ENCODE assay signal across 8 cellular contexts in genomic region chr2:48440103-48440390, GRCh38. TPM values are rescaled to one million over a fixed set of nuclear protein-coding genes. Genes with fewer than 3 reads are reported as not detected.
A peak's percentile ranks its signal among the peaks of the same experiment; 100 is the strongest.
DNase-seq lines count a peak whose midpoint lies in the region; ATAC-seq, FAIRE-seq and TF ChIP-seq lines count a peak whose summit lies in the region.

No MANE protein-coding gene starts in this region.

- H3K4me3 ChIP-seq in keratinocyte (ENCODE audit: control insufficient read depth in 2 of 3, extremely low read depth in 1 of 3, insufficient read depth in 2 of 3, low read depth in 1 of 3, low read length in 3 of 3): peak overlapping the region; percentile 86 to 95 (median 93)
- H3K4me3 ChIP-seq in transverse colon: peak overlapping the region; percentile 56 to 98 (median 84)

- H3K9me3 ChIP-seq in keratinocyte (ENCODE audit: control insufficient read depth, low read depth, low read length): no peaks in the 10 kb centered on the region
- H3K9me3 ChIP-seq in transverse colon: no peaks in the 10 kb centered on the region

- peak overlapping the region; percentile 93 for H3K9ac ChIP-seq in keratinocyte (ENCODE audit: control insufficient read depth, extremely low read depth, insufficient read depth, low read length)

- peak overlapping the region; percentile 91 for H2AFZ ChIP-seq in keratinocyte (ENCODE audit: control insufficient read depth, low read length)

- H3K36me3 ChIP-seq in keratinocyte (ENCODE audit: control insufficient read depth in 2 of 2, extremely low read depth in 1 of 2, insufficient read depth in 2 of 2, low read length in 2 of 2): no peaks in the 10 kb centered on the region
- no peaks in the 10 kb centered on the region for H3K36me3 ChIP-seq in transverse colon

- TF ChIP-seq EP300 in transverse colon (IDR thresholded peaks at IDR 0.05; ENCODE audit: low read depth): no peak

- CTCF ChIA-PET in activated CD4-positive, alpha-beta memory T cell treated with anti-CD3 and anti-CD28 coated beads for 36 hours (lab: Charles Lee): no interaction called here

- H3K4me1 Mint-ChIP-seq in activated T-cell treated with anti-CD3 and anti-CD28 coated beads, Interleukin-2, amount 50 U/mL, for 72 hours (ENCODE audit: low read depth): peaks cover 6% of the 10 kb centered on the region
- peaks cover 7% of the 10 kb centered on the region for H3K4me1 Mint-ChIP-seq in activated T-cell treated with anti-CD3 and anti-CD28 coated beads, Interleukin-2, amount 50 U/mL, for 24 hours (ENCODE audit: low read depth)
- H3K4me1 Mint-ChIP-seq in activated CD4-positive, alpha-beta memory T cell treated with anti-CD3 and anti-CD28 coated beads for 36 hours (ENCODE audit: low read depth): peaks cover 3% of the 10 kb centered on the region

- H3K27ac ChIP-seq in keratinocyte (ENCODE audit: control insufficient read depth, insufficient read depth, low read length): peak overlapping the region; percentile 96
- peak overlapping the region; percentile 88 to 95 (median 90) for H3K27ac ChIP-seq in transverse colon

- H3K36me3 Mint-ChIP-seq in activated T-cell treated with anti-CD3 and anti-CD28 coated beads, Interleukin-2, amount 50 U/mL, for 72 hours (ENCODE audit: insufficient read depth in 2 of 2): no peaks in the 10 kb centered on the region
- peaks cover 6% of the 10 kb centered on the region for H3K36me3 Mint-ChIP-seq in activated T-cell treated with anti-CD3 and anti-CD28 coated beads, Interleukin-2, amount 50 U/mL, for 24 hours (ENCODE audit: low read depth)
- no peaks in the 10 kb centered on the region for H3K36me3 Mint-ChIP-seq in activated CD4-positive, alpha-beta memory T cell treated with anti-CD3 and anti-CD28 coated beads for 36 hours

- no peak for ATAC-seq in activated T-cell treated with anti-CD3 and anti-CD28 coated beads, Interleukin-2, amount 50 U/mL, for 72 hours (replicated peaks in 1 of 2)
- no peak for ATAC-seq in HG03159 (IDR thresholded peaks at IDR 0.05; ENCODE audit: unreplicated experiment)

- dilution Hi-C loops in keratinocyte (cut with MboI; ENCODE audit: extremely low pct_ligation_motif_present, low sequenced_read_pairs): no loop called here

- TF ChIP-seq CTCF in keratinocyte (optimal IDR thresholded peaks at IDR 0.05 in 1 of 3, IDR thresholded peaks at IDR 0.05 in 1 of 3, conservative IDR thresholded peaks at IDR 0.05 in 1 of 3; ENCODE audit: extremely low read depth in 1 of 3, insufficient read depth in 2 of 3, low read length in 3 of 3): no peak
- TF ChIP-seq CTCF in transverse colon (IDR thresholded peaks at IDR 0.05): no peak
- no peak for TF ChIP-seq CTCF in GM13977 (IDR thresholded peaks at IDR 0.05; ENCODE audit: extremely low read depth, insufficient read depth, missing control alignments)

- no peaks in the 10 kb centered on the region for H4K20me1 ChIP-seq in keratinocyte (ENCODE audit: control insufficient read depth, extremely low read depth, insufficient read depth, low read length)

- no peaks in the 10 kb centered on the region for H3K27me3 Mint-ChIP-seq in activated T-cell treated with anti-CD3 and anti-CD28 coated beads, Interleukin-2, amount 50 U/mL, for 72 hours (ENCODE audit: low read depth)
- no peaks in the 10 kb centered on the region for H3K27me3 Mint-ChIP-seq in activated T-cell treated with anti-CD3 and anti-CD28 coated beads, Interleukin-2, amount 50 U/mL, for 24 hours
- H3K27me3 Mint-ChIP-seq in activated CD4-positive, alpha-beta memory T cell treated with anti-CD3 and anti-CD28 coated beads for 36 hours: peaks cover 2% of the 10 kb centered on the region

- H3K4me1 ChIP-seq in keratinocyte (ENCODE audit: control insufficient read depth, extremely low read depth, insufficient read depth, low read length): peaks cover 8% of the 10 kb centered on the region
- H3K4me1 ChIP-seq in transverse colon: peaks cover 0 to 21% (median 16%) of the 10 kb centered on the region in 4 donors

- H3K4me3 Mint-ChIP-seq in activated T-cell treated with anti-CD3 and anti-CD28 coated beads, Interleukin-2, amount 50 U/mL, for 72 hours: no peak overlapping the region
- H3K4me3 Mint-ChIP-seq in activated T-cell treated with anti-CD3 and anti-CD28 coated beads, Interleukin-2, amount 50 U/mL, for 24 hours: no peak overlapping the region
- no peak overlapping the region for H3K4me3 Mint-ChIP-seq in activated CD4-positive, alpha-beta memory T cell treated with anti-CD3 and anti-CD28 coated beads for 36 hours

- peaks cover 23% of the 10 kb centered on the region for H3K79me2 ChIP-seq in keratinocyte (ENCODE audit: control insufficient read depth, insufficient read depth, low read length)

- H3K9me1 ChIP-seq in keratinocyte (ENCODE audit: control insufficient read depth, extremely low read depth, insufficient read depth, low read length): no peaks in the 10 kb centered on the region

- intact Hi-C loops in activated CD4-positive, alpha-beta memory T cell treated with anti-CD3 and anti-CD28 coated beads for 36 hours (cut with micrococcal nuclease): no loop called here
- intact Hi-C loops in transverse colon (cut with DNase I; ENCODE audit: low total_unique reads): no loop called here

- H3K27me3 ChIP-seq in keratinocyte (ENCODE audit: control insufficient read depth, extremely low read depth, insufficient read depth, low read length) (no peaks in the 10 kb centered on the region), transverse colon (peaks cover 8% of the 10 kb centered on the region)

- in situ Hi-C loops in transverse colon (cut with MboI; ENCODE audit: low pct_ligation_motif_present in 1 of 4, low pct_unique_long_range_greater_than_20kb in 1 of 4, low sequenced_read_pairs in 3 of 4): no loop called here
- in situ Hi-C loops in GM13977 (cut with MboI; ENCODE audit: low pct_unique_long_range_greater_than_20kb, low sequenced_read_pairs, unreplicated experiment): no loop called here

- peak overlapping the region; percentile 85 for H3K27ac Mint-ChIP-seq in activated T-cell treated with anti-CD3 and anti-CD28 coated beads, Interleukin-2, amount 50 U/mL, for 72 hours
- H3K27ac Mint-ChIP-seq in activated T-cell treated with anti-CD3 and anti-CD28 coated beads, Interleukin-2, amount 50 U/mL, for 24 hours: no peak overlapping the region
- H3K27ac Mint-ChIP-seq in activated CD4-positive, alpha-beta memory T cell treated with anti-CD3 and anti-CD28 coated beads for 36 hours: peak overlapping the region; percentile 98

- no peaks in the 10 kb centered on the region for H3K9me3 Mint-ChIP-seq in activated T-cell treated with anti-CD3 and anti-CD28 coated beads, Interleukin-2, amount 50 U/mL, for 72 hours
- H3K9me3 Mint-ChIP-seq in activated T-cell treated with anti-CD3 and anti-CD28 coated beads, Interleukin-2, amount 50 U/mL, for 24 hours: no peaks in the 10 kb centered on the region
- no peaks in the 10 kb centered on the region for H3K9me3 Mint-ChIP-seq in activated CD4-positive, alpha-beta memory T cell treated with anti-CD3 and anti-CD28 coated beads for 36 hours

- peak overlapping the region; percentile 79 for H3K4me2 ChIP-seq in keratinocyte (ENCODE audit: control insufficient read depth, extremely low read depth, insufficient read depth, low read depth, low read length)

- DNase-seq in activated T-cell treated with anti-CD3 and anti-CD28 coated beads, Interleukin-2, amount 50 U/mL, for 72 hours: no peak
- DNase-seq in activated T-cell treated with anti-CD3 and anti-CD28 coated beads, Interleukin-2, amount 50 U/mL, for 24 hours: no peak
- DNase-seq in activated CD4-positive, alpha-beta memory T cell treated with anti-CD3 and anti-CD28 coated beads for 36 hours: no peak
- DNase-seq in keratinocyte (ENCODE audit: low read depth, low spot score): no peak
- DNase-seq in transverse colon: no peak
- no peak for DNase-seq in GM13977 (ENCODE audit: low spot score)
- DNase-seq in EL: no peak

- WGBS in transverse colon (ENCODE audit: low coverage in 1 of 2), 2 donors: 1 to 2% methylated on average over 5 to 6 of the region's 6 CpGs

- no peak for TF ChIP-seq POLR2A in transverse colon (IDR thresholded peaks at IDR 0.05)

- FAIRE-seq in keratinocyte (lab: Jason Lieb, UNC): no peak

- POLR2A ChIA-PET in activated CD4-positive, alpha-beta memory T cell treated with anti-CD3 and anti-CD28 coated beads for 36 hours (lab: Charles Lee): no interaction called here

RNA-seq across cellular contexts. Expression of gene PPP1R21, which starts 0.5 kb away (rescaled TPM):
- total RNA-seq in activated T-cell treated with anti-CD3 and anti-CD28 coated beads, Interleukin-2, amount 50 U/mL, for 72 hours: 10 to 100 TPM; 23.3 to 27.2 TPM
- 10 to 100 TPM; 18.7 to 19.6 TPM for total RNA-seq in activated CD4-positive, alpha-beta memory T cell treated with anti-CD3 and anti-CD28 coated beads for 36 hours
- 10.7 to 24.3 TPM (median 18.3 TPM) in 3 replicates for polyA plus RNA-seq in keratinocyte
- polyA plus RNA-seq in keratinocyte (2011; ENCODE audit: low read depth): 30.0 TPM
- polyA plus RNA-seq in keratinocyte (2011; cell fraction: cytosol; rRNA removed): 9.1 and 16.9 TPM in 2 replicates
- polyA plus RNA-seq in keratinocyte (2011; cell fraction: nucleus; rRNA removed): 33.0 and 33.2 TPM in 2 replicates
- polyA plus RNA-seq in keratinocyte (2012; ENCODE audit: low replicate concordance): 10.0 and 17.0 TPM in 2 replicates
- polyA minus RNA-seq in keratinocyte: 8.0 to 25.4 TPM (median 9.3 TPM) in 3 replicates
- polyA minus RNA-seq in keratinocyte (2011; cell fraction: cytosol; rRNA and poly(A)+ RNA removed): 6.5 TPM
- 9.8 and 29.4 TPM in 2 replicates for polyA minus RNA-seq in keratinocyte (2011; cell fraction: nucleus; rRNA and poly(A)+ RNA removed)
- 100 to 1,000 TPM in 1 of 4 donors, 10 to 100 TPM in 3; 30.3 to 101 (median 46.1) TPM for total RNA-seq in transverse colon
